In genomic region chr6:26155066-26155925, GRCh38 we compare ENCODE assay signal across 8 cellular contexts.
DNase-seq lines count a peak whose midpoint lies in the region; ATAC-seq and TF ChIP-seq lines count a peak whose summit lies in the region.

No MANE protein-coding gene starts in this region.

- no peaks in the 10 kb centered on the region for H3K9me3 Mint-ChIP-seq in activated naive CD8-positive, alpha-beta T cell treated with anti-CD3 and anti-CD28 coated beads, Interleukin-2, amount 50 U/mL, for 24 hours

- peak overlapping the region; percentile 25 for H3K27ac ChIP-seq in right cardiac atrium (ENCODE audit: low read length)

- H3K4me3 Mint-ChIP-seq in activated naive CD8-positive, alpha-beta T cell treated with anti-CD3 and anti-CD28 coated beads, Interleukin-2, amount 50 U/mL, for 24 hours: peak overlapping the region; percentile 88

- H3K27me3 Mint-ChIP-seq in activated naive CD8-positive, alpha-beta T cell treated with anti-CD3 and anti-CD28 coated beads, Interleukin-2, amount 50 U/mL, for 24 hours: no peaks in the 10 kb centered on the region

- peak overlapping the region; percentile 96 for H3K27ac Mint-ChIP-seq in activated naive CD8-positive, alpha-beta T cell treated with anti-CD3 and anti-CD28 coated beads, Interleukin-2, amount 50 U/mL, for 24 hours

- TF ChIP-seq CTCF in retinal pigment epithelial cell (conservative IDR thresholded peaks at IDR 0.05; ENCODE audit: low read depth, low read length): no peak

- WGBS in right cardiac atrium: 26% methylated on average over 9 of the region's 9 CpGs

- H3K4me1 Mint-ChIP-seq in activated naive CD8-positive, alpha-beta T cell treated with anti-CD3 and anti-CD28 coated beads, Interleukin-2, amount 50 U/mL, for 24 hours: peaks cover 38% of the 10 kb centered on the region

- no peaks in the 10 kb centered on the region for H3K4me1 ChIP-seq in right cardiac atrium (ENCODE audit: control insufficient read depth, insufficient read depth, low read length)

- ATAC-seq in activated naive CD8-positive, alpha-beta T cell treated with anti-CD3 and anti-CD28 coated beads, Interleukin-2, amount 50 U/mL, for 24 hours: no peak
- ATAC-seq in right cardiac atrium: no peak
- ATAC-seq in GM18907 (IDR thresholded peaks at IDR 0.05; ENCODE audit: unreplicated experiment): no peak
- no peak for ATAC-seq in HG02798 (IDR thresholded peaks at IDR 0.05; ENCODE audit: poor library complexity, unreplicated experiment)

- peaks cover 7% of the 10 kb centered on the region for H3K36me3 Mint-ChIP-seq in activated naive CD8-positive, alpha-beta T cell treated with anti-CD3 and anti-CD28 coated beads, Interleukin-2, amount 50 U/mL, for 24 hours (ENCODE audit: low read depth)

- peak; percentile 29 to 39 for DNase-seq in NCI-H524 (lab: John Stamatoyannopoulos, UW)
- no peak for DNase-seq in NCI-H524 treated with DMSO at 0.1 percent for 48 hours (lab: John Stamatoyannopoulos, UW)
- peak; percentile 66 for DNase-seq in NCI-H2029 treated with DMSO at 0.1 percent for 48 hours (lab: John Stamatoyannopoulos, UW)
- peak; percentile 45 for DNase-seq in activated naive CD8-positive, alpha-beta T cell treated with anti-CD3 and anti-CD28 coated beads, Interleukin-2, amount 50 U/mL, for 24 hours
- peak; percentile 56 to 85 (median 63) for DNase-seq in right cardiac atrium
- no peak for DNase-seq in retinal pigment epithelial cell (ENCODE audit: low read depth)

- intact Hi-C loops in right cardiac atrium (cut with DNase I): loop anchor here in 1 of 4 donors (5.0 kb wide), 1 partner anchor 33 kb away; a partner anchor contains a TSS

- H3K4me3 ChIP-seq in right cardiac atrium (ENCODE audit: low read length): peak overlapping the region; percentile 89
- H3K4me3 ChIP-seq in retinal pigment epithelial cell (ENCODE audit: low read length): peak overlapping the region; percentile 82

- H3K9me3 ChIP-seq in right cardiac atrium (ENCODE audit: control insufficient read depth, low read length): no peaks in the 10 kb centered on the region

- H3K27me3 ChIP-seq in right cardiac atrium (ENCODE audit: control insufficient read depth, insufficient read depth): no peaks in the 10 kb centered on the region

Comparison
In these comparisons a context has a peak if more than half of its experiments do, and no peak if none do; other contexts are left out.
1. DNase-seq: peak in NCI-H524 (2 of 2), NCI-H2029 treated with DMSO at 0.1 percent for 48 hours (single experiment), activated naive CD8-positive, alpha-beta T cell treated with anti-CD3 and anti-CD28 coated beads, Interleukin-2, amount 50 U/mL, for 24 hours (single experiment) and right cardiac atrium (3 of 3); none in NCI-H524 treated with DMSO at 0.1 percent for 48 hours (single experiment) and retinal pigment epithelial cell (single experiment).